Comparison of ENCODE assay signal across 17 cellular contexts in genomic region chr9:126561582-126561981, GRCh38. TPM values are rescaled to one million over a fixed set of nuclear protein-coding genes. Genes with fewer than 3 reads are reported as not detected.
DNase-seq lines count a peak whose midpoint lies in the region; ATAC-seq lines count a peak whose summit lies in the region.
"Had no signal": no experiment of that assay in that cellular context is flagged by ENCODE, and none has a peak within 500 bp of the region (broad histone marks: within the 10 kb centered on the region; RNA-seq: fewer than 3 reads in every experiment).

No MANE protein-coding gene starts in this region.

- DNase-seq in SIG-M5 treated with dmso at 0.1 percent for 504 hours (lab: John Stamatoyannopoulos, UW; ENCODE audit: unreplicated experiment) (peak; percentile 84), SIG-M5 (lab: John Stamatoyannopoulos, UW) (no peak), NOMO-1 treated with dmso at 0.1 percent for 144 hours (lab: John Stamatoyannopoulos, UW; ENCODE audit: unreplicated experiment) (peak; percentile 59), left lobe of liver (ENCODE audit: low spot score) (no peak), cerebellar cortex (ENCODE audit: low spot score) (no peak), dermis blood vessel endothelial cell (no peak)
- DNase-seq: C1 segment of cervical spinal cord, DMS 273 treated with DMSO at 0.1 percent for 48 hours, HFFc6, NCI-H1105 treated with DMSO at 0.1 percent for 48 hours, NCI-H187, NCI-H446, NCI-H748 treated with DMSO at 0.1 percent for 48 hours, SHP77, SW 1271 had no signal

- ATAC-seq in left lobe of liver (peak; percentile 58), HG03565 (IDR thresholded peaks at IDR 0.05; ENCODE audit: unreplicated experiment) (no peak), GM21528 (IDR thresholded peaks at IDR 0.05; ENCODE audit: low FRiP score, unreplicated experiment) (no peak)

RNA-seq across cellular contexts. Expression of gene LMX1B, which starts 52.1 kb away (rescaled TPM):
- total RNA-seq in left lobe of liver, result not detected
- not detected in 2 replicates for total RNA-seq in dermis blood vessel endothelial cell
- total RNA-seq: HFFc6 had no signal

Comparison
In these comparisons a context has a peak if more than half of its experiments do, and no peak if none do; other contexts are left out.
1. DNase-seq: peak in SIG-M5 treated with dmso at 0.1 percent for 504 hours (single experiment) and NOMO-1 treated with dmso at 0.1 percent for 144 hours (single experiment); none in SIG-M5 (single experiment), left lobe of liver (single experiment), cerebellar cortex (single experiment) and dermis blood vessel endothelial cell (single experiment).